In genomic region chr13:102598061-102598460, GRCh38 we compare ENCODE assay signal across 8 cellular contexts. TPM values are rescaled to one million over a fixed set of nuclear protein-coding genes. Genes with fewer than 3 reads are reported as not detected.
A peak's percentile ranks its signal among the peaks of the same experiment; 100 is the strongest.
DNase-seq lines count a peak whose midpoint lies in the region; ATAC-seq, FAIRE-seq and TF ChIP-seq lines count a peak whose summit lies in the region.

No MANE protein-coding gene starts in this region.

- WGBS in A549 (ENCODE audit: missing lambda C conversion rate), result 9% methylated on average over 6 of the region's 6 CpGs
- WGBS in GM12878 (ENCODE audit: insufficient coverage, insufficient replicate concordance, low lambda C conversion rate, missing lambda C conversion rate), result 0% methylated on average over 6 of the region's 6 CpGs
- 2% methylated on average over 4 of the region's 6 CpGs for WGBS in mesenchymal stem cell

- intact Hi-C loops in GM12878 (cut with micrococcal nuclease; ENCODE audit: unreplicated experiment), result loop anchor here (10.0 kb wide), 1 partner anchor 537 kb away; no protein-coding TSS in a partner anchor

- H4K8ac ChIP-seq in mesenchymal stem cell (ENCODE audit: low read length), result no peak overlapping the region

- POLR2A ChIA-PET in A549 (lab: Yijun Ruan, JAX) (interaction anchor here (1.0 to 1.8 kb wide), 2 partner anchors 176 to 248 kb away, joined by 3 to 7 read pairs; partner anchors contain the start of genes ERCC5 and TEX30), GM12878 (lab: Charles Lee) (interaction anchor here (1.2 to 8.2 kb wide), 2 partner anchors 15 to 248 kb away, joined by 5 to 81 read pairs; partner anchors contain the start of gene ERCC5)

- no peak overlapping the region for H2AK5ac ChIP-seq in mesenchymal stem cell (ENCODE audit: low read length, severe bottlenecking)

- TSS peak; percentile 60 for BruUV-seq in GM12878 (replicated peaks; lab: Mats Ljungman, UMichigan)

- SMC1A ChIA-PET in GM12878 (lab: Charles Lee; ENCODE audit: uncharacterized antibody, unreplicated experiment), result interaction anchor here (0.9 to 8.0 kb wide), 2 partner anchors 176 to 247 kb away, joined by 3 to 53 read pairs; partner anchors contain the start of gene ERCC5

- TF ChIP-seq EP300 in A549 (IDR thresholded peaks at IDR 0.05), result no peak
- no peak for TF ChIP-seq EP300 in GM12878 (IDR thresholded peaks at IDR 0.05; ENCODE audit: borderline replicate concordance in 1 of 2, control insufficient read depth in 1 of 2, low read depth in 2 of 2, low read length in 2 of 2)

- no peak overlapping the region for H3K23ac ChIP-seq in mesenchymal stem cell (ENCODE audit: low read length in 2 of 2)

- no peak overlapping the region for H3K4ac ChIP-seq in mesenchymal stem cell (ENCODE audit: low read depth in 1 of 2, low read length in 2 of 2)

- H2AFZ ChIP-seq in GM12878 (ENCODE audit: control insufficient read depth, low read depth, low read length) (no peak overlapping the region), mesenchymal stem cell (ENCODE audit: low read depth, low read length) (no peak overlapping the region)

- H3K36me3 ChIP-seq in HAP-1 (replicated peaks) (no peaks in the 10 kb centered on the region; the same call in 1 of the 2 replicates), GM12878 (ENCODE audit: control insufficient read depth in 2 of 2, insufficient read depth in 2 of 2, low read length in 1 of 2) (no peaks in the 10 kb centered on the region; a peak in 1 of 4 replicates), mesenchymal stem cell (ENCODE audit: control insufficient read depth in 1 of 2, insufficient read depth in 2 of 2, low read depth in 1 of 2, low read length in 2 of 2) (no peaks in the 10 kb centered on the region)

- in situ Hi-C loops in HAP-1 (cut with MboI; ENCODE audit: low sequenced_read_pairs), result loop anchor here (5.0 kb wide), 2 partner anchors 174 to 249 kb away; partner anchors contain the start of genes ERCC5 and TEX30
- in situ Hi-C loops in GM12878 (cut with MboI), result loop anchor here (5.0 to 25.0 kb wide), 2 partner anchors 249 to 539 kb away; partner anchors contain the start of gene ERCC5

- H3K14ac ChIP-seq in mesenchymal stem cell (ENCODE audit: low read length in 2 of 2), result no peak overlapping the region

- no peaks in the 10 kb centered on the region for H4K20me1 ChIP-seq in GM12878 (ENCODE audit: control insufficient read depth, insufficient read depth)

- H2BK120ac ChIP-seq in mesenchymal stem cell (ENCODE audit: low read depth, low read length), result no peak overlapping the region

- CTCF ChIA-PET in A549 (lab: Yijun Ruan, JAX) (no interaction called here), GM12878 (lab: Yijun Ruan, JAX) (interaction anchor here (1.0 to 11.5 kb wide), 2 partner anchors 15 to 249 kb away, joined by 3 to 106 read pairs; partner anchors contain the start of gene ERCC5)

- H3K4me1 ChIP-seq in A549, result peaks cover 13% of the 10 kb centered on the region; the same call in 2 of the 3 replicates
- peaks cover 14% of the 10 kb centered on the region for H3K4me1 ChIP-seq in HAP-1
- H3K4me1 ChIP-seq in GM12878 (ENCODE audit: control insufficient read depth, insufficient read depth, low read length), result no peaks in the 10 kb centered on the region; the same call in 1 of the 2 replicates
- H3K4me1 ChIP-seq in mesenchymal stem cell (ENCODE audit: control insufficient read depth, insufficient read depth, low read depth, low read length), result no peaks in the 10 kb centered on the region

- RAD21 ChIA-PET in GM12878 (lab: Charles Lee; ENCODE audit: unreplicated experiment), result interaction anchor here (1.1 kb wide), 1 partner anchor 247 kb away, joined by 4 read pairs; the partner anchor contains the start of gene ERCC5

- H3K79me1 ChIP-seq in mesenchymal stem cell (replicated peaks; ENCODE audit: low read length, poor library complexity, severe bottlenecking), result no peaks in the 10 kb centered on the region

- H3K4me2 ChIP-seq in A549 (peak overlapping the region; percentile 91), GM12878 (ENCODE audit: control insufficient read depth, insufficient read depth) (peak overlapping the region; percentile 63; the same call in 1 of the 2 replicates), mesenchymal stem cell (ENCODE audit: low read length, poor library complexity, severe bottlenecking) (peak overlapping the region; percentile 92)

- no peak overlapping the region for H4K91ac ChIP-seq in mesenchymal stem cell (ENCODE audit: low read length)

- TF ChIP-seq RAD21 in A549 (conservative IDR thresholded peaks at IDR 0.05 in 1 of 2, IDR thresholded peaks at IDR 0.05 in 1 of 2), result no peak
- no peak for TF ChIP-seq RAD21 in GM12878 (IDR thresholded peaks at IDR 0.05; ENCODE audit: insufficient read depth, low read depth, low read length)

- H2BK12ac ChIP-seq in mesenchymal stem cell (ENCODE audit: low read length in 2 of 2), result no peak overlapping the region

- no peak overlapping the region for H2BK5ac ChIP-seq in mesenchymal stem cell (ENCODE audit: low read depth, low read length, poor library complexity, severe bottlenecking)

- H2BK15ac ChIP-seq in mesenchymal stem cell (ENCODE audit: low read depth, poor library complexity, severe bottlenecking), result no peak overlapping the region

- ATAC-seq in A549 (no peak), GM12878 (no peak), HG03439 (IDR thresholded peaks at IDR 0.05; ENCODE audit: unreplicated experiment) (no peak)

- H3K4me3 ChIP-seq in A549, result peak overlapping the region; percentile 95
- H3K4me3 ChIP-seq in HAP-1, result peak overlapping the region; percentile 61
- peak overlapping the region; percentile 77 for H3K4me3 ChIP-seq in GM12878
- H3K4me3 ChIP-seq in mesenchymal stem cell (ENCODE audit: insufficient read depth in 1 of 2, low read depth in 1 of 2, low read length in 2 of 2), result peak overlapping the region in 1 of 2 experiments; percentile 88

- FAIRE-seq in A549 (lab: Jason Lieb, UNC) (no peak), GM12878 (lab: Jason Lieb, UNC) (peak; percentile 83), frontal cortex (lab: Jason Lieb, UNC) (no peak)

- no peak for TF ChIP-seq CTCF in A549 (IDR thresholded peaks at IDR 0.05)
- TF ChIP-seq CTCF in GM12878 (IDR thresholded peaks at IDR 0.05 in 2 of 3, conservative IDR thresholded peaks at IDR 0.05 in 1 of 3; ENCODE audit: control insufficient read depth in 2 of 3, extremely low read depth in 1 of 3, insufficient read depth in 1 of 3, low read depth in 3 of 3, low read length in 3 of 3), result no peak

- peak overlapping the region in 1 of 2 experiments; percentile 98; a peak in 4 of 6 replicates for H3K27ac ChIP-seq in A549
- peak overlapping the region; percentile 99 for H3K27ac ChIP-seq in GM12878 (ENCODE audit: control insufficient read depth, insufficient read depth)
- no peak overlapping the region for H3K27ac ChIP-seq in mesenchymal stem cell (ENCODE audit: low read length, poor library complexity, severe bottlenecking)

- TF ChIP-seq POLR2A in A549 (IDR thresholded peaks at IDR 0.05; ENCODE audit: low read length), result no peak
- no peak for TF ChIP-seq POLR2A in GM12878 (IDR thresholded peaks at IDR 0.05; ENCODE audit: low read depth, low read length)

- peaks cover 79% of the 10 kb centered on the region for H3K79me2 ChIP-seq in GM12878 (ENCODE audit: control insufficient read depth, insufficient read depth, low read length)

- H3K27me3 ChIP-seq in HAP-1 (ENCODE audit: low read depth) (no peaks in the 10 kb centered on the region), GM12878 (replicated peaks in 1 of 2; ENCODE audit: control insufficient read depth in 2 of 2, insufficient read depth in 2 of 2, low read length in 1 of 2) (no peaks in the 10 kb centered on the region), mesenchymal stem cell (ENCODE audit: control insufficient read depth in 1 of 2, insufficient read depth in 1 of 2, low read length in 2 of 2) (no peaks in the 10 kb centered on the region)

- no peaks in the 10 kb centered on the region for H3K9me3 ChIP-seq in A549
- no peaks in the 10 kb centered on the region for H3K9me3 ChIP-seq in HAP-1
- no peaks in the 10 kb centered on the region for H3K9me3 ChIP-seq in GM12878 (replicated peaks; ENCODE audit: control insufficient read depth, insufficient read depth, low read length)
- H3K9me3 ChIP-seq in mesenchymal stem cell (ENCODE audit: control insufficient read depth, low read length), result no peaks in the 10 kb centered on the region

- no peak overlapping the region for H3K18ac ChIP-seq in mesenchymal stem cell (ENCODE audit: low read depth in 1 of 2, low read length in 2 of 2)

- H3K9ac ChIP-seq in GM12878 (ENCODE audit: control insufficient read depth, insufficient read depth, low read length), result peak overlapping the region; percentile 100
- H3K9ac ChIP-seq in mesenchymal stem cell (ENCODE audit: low read length), result peak overlapping the region; percentile 98

- DNase-seq in A549 (ENCODE audit: low read depth in 1 of 2, low spot score in 1 of 2) (no peak), HAP-1 (ENCODE audit: low spot score in 2 of 2) (no peak), GM12878 (ENCODE audit: low read depth, low spot score) (no peak), mesenchymal stem cell (peak; percentile 15), germinal center (ENCODE audit: low spot score) (no peak), frontal cortex (ENCODE audit: low spot score in 2 of 2) (no peak)
- no peak for DNase-seq in stimulated activated CD4-positive, alpha-beta T cell treated with anti-CD3 and anti-CD28 coated beads, Interleukin-2, amount 100 ng/mL, for 24 hours

RNA-seq across cellular contexts. Expression of gene TPP2, which starts 1.3 kb away (rescaled TPM):
- polyA plus RNA-seq in A549 (2011; rRNA removed) (22.5 and 28.4 TPM in 2 replicates), A549 (2017; fragmentation: RNase III; extraction: RNeasy Plus Mini Kit Qiagen cat#74134 plus additional on column Dnase treatment) (17.0 to 20.2 TPM (median 18.6 TPM) in 3 replicates), GM12878 (2011; rRNA removed) (44.3 and 66.6 TPM in 2 replicates), GM12878 (2014; fragmentation: Illumina TruSeq; extraction: Trizol) (82.3 and 96.7 TPM in 2 replicates), GM12878 (2014; fragmentation: Nextera tagmentation; extraction: Ambion mirVana) (10 to 100 TPM; 18.4 to 25.6 TPM), GM12878 (2014; rRNA removed) (41.6 and 57.5 TPM in 2 replicates), GM12878 (2016; fragmentation: Nextera tagmentation; extraction: Ambion mirVana) (10 to 100 TPM; 55.2 to 62.8 TPM)
- 5.4 and 5.8 TPM in 2 replicates for polyA plus RNA-seq in A549 (2012; cell fraction: cytosol; rRNA removed)
- polyA plus RNA-seq in A549 (2012; cell fraction: nucleus; rRNA removed), result 6.5 and 10.3 TPM in 2 replicates
- 14.5 and 14.8 TPM in 2 replicates for polyA minus RNA-seq in A549 (2011; rRNA and poly(A)+ RNA removed)
- total RNA-seq in GM12878 (2013; cell fraction: nucleolus; rRNA removed), result 196 and 198 TPM in 2 replicates
- total RNA-seq in GM12878 (2014; rRNA removed) (48.8 and 55.6 TPM in 2 replicates), GM12878 (2014; rRNA removed; fragmentation: Illumina TruSeq; extraction: Trizol) (79.2 and 82.3 TPM in 2 replicates), GM12878 (2021) (50.6 and 55.7 TPM in 2 replicates), frontal cortex (57.5 TPM)
- polyA plus RNA-seq in GM12878 (2011; ENCODE audit: low read depth), result 32.2 TPM
- 15.6 and 18.4 TPM in 2 replicates for polyA plus RNA-seq in GM12878 (2011; cell fraction: cytosol; rRNA removed)
- polyA plus RNA-seq in GM12878 (2011; cell fraction: nucleus; rRNA removed), result 87.2 and 102 TPM in 2 replicates
- 32.7 and 46.9 TPM in 2 replicates for polyA plus RNA-seq in GM12878 (2012)
- polyA minus RNA-seq in GM12878 (2011; rRNA and poly(A)+ RNA removed), result 48.6 and 72.6 TPM in 2 replicates
- 18.3 and 22.8 TPM in 2 replicates for polyA minus RNA-seq in GM12878 (2011; cell fraction: cytosol; rRNA and poly(A)+ RNA removed)
- polyA minus RNA-seq in GM12878 (2011; cell fraction: nucleus; rRNA and poly(A)+ RNA removed), result 76.8 and 107 TPM in 2 replicates
- polyA plus RNA-seq in mesenchymal stem cell (2013, experiment 1 of 2), result 37.0 TPM
- polyA plus RNA-seq in mesenchymal stem cell (2013, experiment 2 of 2), result 35.7 TPM
